ENCODE assay signal across 28 cellular contexts in the genomic region with DNA sequence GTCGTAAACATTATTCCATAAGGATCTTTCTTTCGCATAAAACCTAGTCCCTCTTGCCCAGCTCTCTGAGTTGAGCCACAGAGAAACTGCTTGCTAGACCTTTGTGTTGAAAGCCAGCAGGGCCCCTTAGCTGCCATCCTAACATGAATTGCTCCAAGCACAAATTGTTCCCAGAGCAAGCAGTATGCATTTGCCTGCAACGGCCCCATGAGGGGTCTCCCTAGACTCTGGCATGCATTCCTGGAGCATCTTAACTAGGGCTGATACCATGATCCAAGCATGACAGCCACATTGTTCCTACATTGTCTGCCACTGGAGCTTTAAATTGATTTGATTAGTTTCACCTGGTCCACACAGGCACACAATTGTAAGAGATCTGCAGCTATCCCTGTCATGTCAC.
"Had no signal": no experiment of that assay in that cellular context is flagged by ENCODE, and none has a peak within 500 bp of the region (broad histone marks: within the 10 kb centered on the region; RNA-seq: fewer than 3 reads in every experiment).

No MANE protein-coding gene starts in this region.

- DNase-seq: activated CD4-positive, alpha-beta memory T cell treated with anti-CD3 and anti-CD28 coated beads, Interleukin-2, amount 10 ng/mL, durations not matched to agents 7 days and 5 days; activated CD4-positive, alpha-beta T cell treated with anti-CD3 and anti-CD28 coated beads for 36 hours; activated CD4-positive, alpha-beta T cell treated with anti-CD3 and anti-CD28 coated beads, Interleukin-2, amount 50 U/mL, for 1 hour; activated gamma-delta T cell; activated naive CD4-positive, alpha-beta T cell treated with anti-CD3 and anti-CD28 coated beads for 36 hours; activated T-cell treated with anti-CD3 and anti-CD28 coated beads for 4 hours; activated T-cell treated with anti-CD3 and anti-CD28 coated beads, Interleukin-2, amount 50 U/mL, for 48 hours; amygdala; KG1; NCI-H1048; NCI-H1694; NCI-H2029; NCI-H2107; NCI-H2171 treated with DMSO at 0.1 percent for 48 hours; NCI-H226; NCI-H526 treated with DMSO at 0.1 percent for 48 hours; NK-92 treated with Interleukin-12 subunit alpha and Interleukin-12 subunit beta, amount 100 ng/mL, for 24 hours; OCI-M1; RPMI8226; SJCRH30; SK-N-SH; T-helper 1 cell had no signal

- H3K27me3 ChIP-seq: SJCRH30 had no signal

- H3K27ac Mint-ChIP-seq: activated CD4-positive, alpha-beta memory T cell treated with anti-CD3 and anti-CD28 coated beads, Interleukin-2, amount 10 ng/mL, durations not matched to agents 7 days and 5 days; activated CD4-positive, alpha-beta T cell treated with anti-CD3 and anti-CD28 coated beads for 36 hours; activated naive CD4-positive, alpha-beta T cell treated with anti-CD3 and anti-CD28 coated beads for 36 hours; activated naive CD8-positive, alpha-beta T cell; activated T-helper 17 cell treated with anti-CD3 and anti-CD28 coated beads, Interleukin-2, amount 50 U/mL, for 72 hours had no signal

- H3K9ac ChIP-seq: SK-N-SH had no signal

- H3K4me1 ChIP-seq: SJCRH30 had no signal

- H3K4me2 ChIP-seq: SK-N-SH had no signal

- H3K9me3 Mint-ChIP-seq: activated naive CD4-positive, alpha-beta T cell treated with anti-CD3 and anti-CD28 coated beads for 36 hours; brain had no signal

- H3K4me3 Mint-ChIP-seq: activated CD4-positive, alpha-beta memory T cell treated with anti-CD3 and anti-CD28 coated beads, Interleukin-2, amount 10 ng/mL, durations not matched to agents 7 days and 5 days; activated CD4-positive, alpha-beta T cell treated with anti-CD3 and anti-CD28 coated beads for 36 hours; activated naive CD4-positive, alpha-beta T cell treated with anti-CD3 and anti-CD28 coated beads for 36 hours; activated naive CD8-positive, alpha-beta T cell; activated T-helper 17 cell treated with anti-CD3 and anti-CD28 coated beads, Interleukin-2, amount 50 U/mL, for 72 hours; brain had no signal

- H3K27me3 Mint-ChIP-seq: activated CD4-positive, alpha-beta memory T cell treated with anti-CD3 and anti-CD28 coated beads, Interleukin-2, amount 10 ng/mL, durations not matched to agents 7 days and 5 days; activated CD4-positive, alpha-beta T cell treated with anti-CD3 and anti-CD28 coated beads for 36 hours; activated naive CD8-positive, alpha-beta T cell; activated T-helper 17 cell treated with anti-CD3 and anti-CD28 coated beads, Interleukin-2, amount 50 U/mL, for 72 hours; brain had no signal

- H3K36me3 Mint-ChIP-seq: activated naive CD8-positive, alpha-beta T cell; brain had no signal

- H3K36me3 ChIP-seq: SJCRH30 had no signal

- H3K27ac ChIP-seq: SJCRH30, VCaP had no signal

- H3K4me1 Mint-ChIP-seq: activated CD4-positive, alpha-beta memory T cell treated with anti-CD3 and anti-CD28 coated beads, Interleukin-2, amount 10 ng/mL, durations not matched to agents 7 days and 5 days; activated CD4-positive, alpha-beta T cell treated with anti-CD3 and anti-CD28 coated beads for 36 hours; activated T-helper 17 cell treated with anti-CD3 and anti-CD28 coated beads, Interleukin-2, amount 50 U/mL, for 72 hours had no signal

- H3K9me3 ChIP-seq: SJCRH30, SK-N-SH had no signal

- H3K4me3 ChIP-seq: SJCRH30 had no signal

- ATAC-seq: activated CD4-positive, alpha-beta T cell treated with anti-CD3 and anti-CD28 coated beads for 36 hours; activated T-helper 17 cell treated with anti-CD3 and anti-CD28 coated beads, Interleukin-2, amount 50 U/mL, for 72 hours; Panc1; Right ventricle myocardium inferior had no signal
